27 cellular contexts compared by ENCODE assay signal in the genomic region with DNA sequence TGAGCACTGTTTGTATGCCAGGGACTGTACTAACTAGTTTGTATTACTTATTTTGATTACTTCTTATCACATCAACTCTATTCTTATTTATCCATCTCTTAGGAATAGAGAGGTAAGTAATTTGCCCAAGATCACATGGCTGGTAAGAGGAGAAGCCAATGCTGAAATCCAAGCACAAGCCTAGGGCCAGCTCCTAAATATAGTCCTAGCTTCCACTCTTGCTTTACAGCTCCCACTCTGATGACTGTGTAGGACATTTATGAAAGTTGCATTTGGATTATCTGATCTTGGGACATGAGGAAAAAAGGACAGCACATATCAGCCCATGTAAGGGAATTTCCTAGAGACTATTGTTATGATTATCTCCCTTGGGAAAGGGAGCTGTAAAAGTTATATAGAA.
"Had no signal": no experiment of that assay in that cellular context is flagged by ENCODE, and none has a peak within 500 bp of the region (broad histone marks: within the 10 kb centered on the region; RNA-seq: fewer than 3 reads in every experiment).

No MANE protein-coding gene starts in this region.

- H3K4me2 ChIP-seq: hepatocyte, neural progenitor cell had no signal

- H3K9me3 ChIP-seq: lower lobe of right lung, neutrophil, right atrium auricular region, stomach, testis, thyroid gland, transverse colon, upper lobe of left lung, vagina had no signal

- H3K4me1 ChIP-seq: lower lobe of right lung, neural progenitor cell, parathyroid adenoma, right atrium auricular region, testis, thyroid gland, upper lobe of left lung, vagina had no signal

- H3K36me3 ChIP-seq: lower lobe of right lung, neural progenitor cell, neutrophil, right atrium auricular region, stomach, thyroid gland, transverse colon, upper lobe of left lung, vagina had no signal

- H3K4me3 ChIP-seq: hepatocyte, lower lobe of right lung, neural progenitor cell, right atrium auricular region, skin epidermis, stomach, testis, thyroid gland, transverse colon, upper lobe of left lung, vagina had no signal

- ATAC-seq: lower lobe of right lung; natural killer cell; sciatic nerve; stimulated activated naive B cell treated with anti-CD40 and anti-IgM and Interleukin-4, amounts not matched to agents 10 μg/mL and 1 μg/mL and 100 μg/mL, for 72 hours; stimulated activated naive CD8-positive, alpha-beta T cell treated with anti-CD3 and anti-CD28 coated beads, Interleukin-15, Interleukin-2, amounts not matched to agents 100 U/mL and 50 U/mL, for 24 hours had no signal

- DNase-seq: islet precursor cell; lower lobe of right lung; mammary epithelial cell; mesenchymal stem cell; naive B cell; natural killer cell; nephron progenitor cell; occipital lobe; stimulated activated CD4-positive, alpha-beta T cell treated with anti-CD3 and anti-CD28 coated beads, Interleukin-12 subunit alpha, Interleukin-12 subunit beta, amount 100 ng/mL, for 4 hours; stimulated activated CD4-positive, alpha-beta T cell treated with anti-CD3 and anti-CD28 coated beads, Interleukin-15, amount 100 ng/mL, for 24 hours; stimulated activated CD4-positive, alpha-beta T cell treated with anti-CD3 and anti-CD28 coated beads, Interleukin-2, amount 100 ng/mL, for 24 hours; stimulated activated CD4-positive, alpha-beta T cell treated with anti-CD3 and anti-CD28 coated beads, Interleukin-4, amount 100 ng/mL, for 1 hour; stimulated activated naive B cell treated with anti-CD40 and anti-IgM and Interleukin-4, amounts not matched to agents 10 μg/mL and 1 μg/mL and 100 μg/mL, for 72 hours; stimulated activated naive CD8-positive, alpha-beta T cell treated with anti-CD3 and anti-CD28 coated beads, Interleukin-15, Interleukin-2, amounts not matched to agents 100 U/mL and 50 U/mL, for 24 hours; stomach; testis; thyroid gland; transverse colon; upper lobe of left lung had no signal

- H3K27me3 ChIP-seq: hepatocyte, neural progenitor cell, right atrium auricular region, stomach, testis, thyroid gland, transverse colon, upper lobe of left lung, vagina had no signal

- H2AFZ ChIP-seq: hepatocyte, neural progenitor cell, parathyroid adenoma had no signal

- H3K79me2 ChIP-seq: hepatocyte, parathyroid adenoma had no signal

- H3K27ac ChIP-seq: hepatocyte, lower lobe of right lung, neural progenitor cell, neutrophil, parathyroid adenoma, right atrium auricular region, skin epidermis, stomach, testis, thyroid gland, transverse colon, upper lobe of left lung, vagina had no signal
